23 cellular contexts compared by ENCODE assay signal in genomic region chr15:60350121-60350520, GRCh38. TPM values are rescaled to one million over a fixed set of nuclear protein-coding genes. Genes with fewer than 3 reads are reported as not detected.
A peak's percentile ranks its signal among the peaks of the same experiment; 100 is the strongest.
DNase-seq lines count a peak whose midpoint lies in the region; FAIRE-seq and TF ChIP-seq lines count a peak whose summit lies in the region.
"Had no signal": no experiment of that assay in that cellular context is flagged by ENCODE, and none has a peak within 500 bp of the region (broad histone marks: within the 10 kb centered on the region; RNA-seq: fewer than 3 reads in every experiment).

No MANE protein-coding gene starts in this region.

- no TSS peak for BruUV-seq in A673 (replicated peaks; lab: Mats Ljungman, UMichigan)

- H3K9me3 ChIP-seq in A673 (ENCODE audit: low read depth, low read length, poor library complexity, severe bottlenecking) (no peaks in the 10 kb centered on the region), astrocyte (ENCODE audit: insufficient read depth, low read depth, low read length) (peaks cover 4% of the 10 kb centered on the region)
- H3K9me3 ChIP-seq: testis had no signal

- DNase-seq in A673 (ENCODE audit: low spot score) (no peak), EH (ENCODE audit: low read depth) (peak; percentile 48), astrocyte (ENCODE audit: low read depth) (no peak), mesothelial cell of epicardium (ENCODE audit: low spot score in 2 of 2, unreplicated experiment in 2 of 2) (no peak), cerebellar nuclear complex (lab: John Stamatoyannopoulos, UW) (no peak), SIG-M5 (lab: John Stamatoyannopoulos, UW) (no peak), NCI-H2227 treated with DMSO at 0.1 percent for 48 hours (lab: John Stamatoyannopoulos, UW) (no peak), NCI-H82 (lab: John Stamatoyannopoulos, UW) (no peak)
- DNase-seq: activated naive CD4-positive, alpha-beta T cell treated with anti-CD3 and anti-CD28 coated beads for 36 hours; activated T-cell treated with anti-CD3 and anti-CD28 coated beads, Interleukin-2, amount 50 U/mL, for 24 hours; AML-193; CD8-positive, alpha-beta memory T cell; EL; erythroblast; immature natural killer cell; NCI-H2081; NCI-H524 treated with DMSO at 0.1 percent for 48 hours; stimulated activated CD4-positive, alpha-beta T cell treated with anti-CD3 and anti-CD28 coated beads, Interleukin-2, amount 100 ng/mL, for 48 hours; stimulated activated naive CD4-positive, alpha-beta T cell; testis had no signal

- H3K4me1 ChIP-seq in A673 (ENCODE audit: insufficient read depth, low read length, poor library complexity, severe bottlenecking) (no peaks in the 10 kb centered on the region), astrocyte (ENCODE audit: insufficient read depth, low read length) (peaks cover 19% of the 10 kb centered on the region)
- H3K4me1 ChIP-seq: foreskin keratinocyte, testis had no signal

- no peak overlapping the region for H3K4me3 ChIP-seq in A673 (ENCODE audit: low read depth, low read length, poor library complexity, severe bottlenecking)
- H3K4me3 ChIP-seq in astrocyte (ENCODE audit: insufficient read depth, low read depth, low read length) = no peak overlapping the region
- H3K4me3 ChIP-seq: skin epidermis, testis had no signal

- H3K27me3 ChIP-seq in A673 (replicated peaks; ENCODE audit: insufficient read depth, low read depth, low read length, poor library complexity) (no peaks in the 10 kb centered on the region), astrocyte (ENCODE audit: insufficient read depth, low read length) (no peaks in the 10 kb centered on the region)
- H3K27me3 ChIP-seq: foreskin keratinocyte, testis had no signal

- no peak overlapping the region for H2AFZ ChIP-seq in astrocyte (ENCODE audit: low read depth, low read length)

- H3K36me3 ChIP-seq in A673 (ENCODE audit: insufficient read depth, low read length, poor library complexity, severe bottlenecking) = peaks cover 87% of the 10 kb centered on the region
- peaks cover 91% of the 10 kb centered on the region for H3K36me3 ChIP-seq in astrocyte (ENCODE audit: insufficient read depth, low read length)

- H3K4me3 Mint-ChIP-seq in astrocyte (ENCODE audit: unreplicated experiment) (no peak overlapping the region), mesothelial cell of epicardium (no peak overlapping the region)
- H3K4me3 Mint-ChIP-seq: activated naive CD4-positive, alpha-beta T cell treated with anti-CD3 and anti-CD28 coated beads for 36 hours; activated T-cell treated with anti-CD3 and anti-CD28 coated beads, Interleukin-2, amount 50 U/mL, for 24 hours; CD8-positive, alpha-beta memory T cell; immature natural killer cell had no signal

- FAIRE-seq in astrocyte (lab: Jason Lieb, UNC) = no peak

- H4K20me1 ChIP-seq in astrocyte (ENCODE audit: insufficient read depth, low read length) = peaks cover 96% of the 10 kb centered on the region

- H3K27me3 Mint-ChIP-seq in astrocyte (ENCODE audit: low read depth, unreplicated experiment) (no peaks in the 10 kb centered on the region), mesothelial cell of epicardium (ENCODE audit: low read depth) (no peaks in the 10 kb centered on the region)
- H3K27me3 Mint-ChIP-seq: activated T-cell treated with anti-CD3 and anti-CD28 coated beads, Interleukin-2, amount 50 U/mL, for 24 hours; CD8-positive, alpha-beta memory T cell had no signal

- TF ChIP-seq CTCF in A673 (conservative IDR thresholded peaks at IDR 0.05; ENCODE audit: low read depth, low read length) (no peak), astrocyte (IDR thresholded peaks at IDR 0.05; ENCODE audit: insufficient read depth, low read depth, low read length) (no peak), mesothelial cell of epicardium (IDR thresholded peaks at IDR 0.05; ENCODE audit: unreplicated experiment) (no peak)

- H3K4me1 Mint-ChIP-seq in astrocyte (ENCODE audit: low read depth, unreplicated experiment) (peaks cover 50% of the 10 kb centered on the region), mesothelial cell of epicardium (no peaks in the 10 kb centered on the region)
- H3K4me1 Mint-ChIP-seq: immature natural killer cell had no signal

- peaks cover 64% of the 10 kb centered on the region for H3K36me3 Mint-ChIP-seq in astrocyte (ENCODE audit: low read depth, unreplicated experiment)
- H3K36me3 Mint-ChIP-seq in mesothelial cell of epicardium = peaks cover 65% of the 10 kb centered on the region

- H3K9ac ChIP-seq in astrocyte (ENCODE audit: low read length) = no peak overlapping the region
- H3K9ac ChIP-seq: KMS-11 had no signal

- no peak overlapping the region for H3K4me2 ChIP-seq in astrocyte (ENCODE audit: low read length)
- H3K4me2 ChIP-seq: KMS-11 had no signal

- peak overlapping the region; percentile 44 for H3K27ac Mint-ChIP-seq in astrocyte (ENCODE audit: unreplicated experiment)
- peak overlapping the region; percentile 9 for H3K27ac Mint-ChIP-seq in mesothelial cell of epicardium
- H3K27ac Mint-ChIP-seq: activated naive CD4-positive, alpha-beta T cell treated with anti-CD3 and anti-CD28 coated beads for 36 hours; activated T-cell treated with anti-CD3 and anti-CD28 coated beads, Interleukin-2, amount 50 U/mL, for 24 hours had no signal

- POLR2A ChIA-PET in A673 (lab: Charles Lee; ENCODE audit: low non-redundant PET) = no interaction called here

- intact Hi-C loops in A673 (cut with micrococcal nuclease; ENCODE audit: unreplicated experiment) = no loop called here

- peaks cover 34% of the 10 kb centered on the region for H3K79me2 ChIP-seq in astrocyte (ENCODE audit: insufficient read depth, low read length)

- CTCF ChIA-PET in A673 (lab: Charles Lee) = no interaction called here

- H3K27ac ChIP-seq in A673 (ENCODE audit: low read depth, low read length, poor library complexity, severe bottlenecking) (peak overlapping the region; percentile 29), astrocyte (ENCODE audit: low read depth, low read length) (no peak overlapping the region)
- H3K27ac ChIP-seq: foreskin keratinocyte, KMS-11, testis had no signal

- H3K9me3 Mint-ChIP-seq in astrocyte (ENCODE audit: unreplicated experiment) (no peaks in the 10 kb centered on the region), mesothelial cell of epicardium (no peaks in the 10 kb centered on the region)
- H3K9me3 Mint-ChIP-seq: activated T-cell treated with anti-CD3 and anti-CD28 coated beads, Interleukin-2, amount 50 U/mL, for 24 hours; CD8-positive, alpha-beta memory T cell; immature natural killer cell had no signal

RNA-seq across cellular contexts. Expression of gene ANXA2, which starts 47.7 kb away (rescaled TPM):
- total RNA-seq in A673 (2021) (880 and 1,038 TPM in 2 replicates), astrocyte (2,269 and 2,599 TPM in 2 replicates), mesothelial cell of epicardium (1,031 to 1,044 TPM (median 1,040 TPM) in 3 replicates)
